In genomic region chr11:111870887-111871692, GRCh38 we compare ENCODE assay signal across 1 cellular context.
A peak's percentile ranks its signal among the peaks of the same experiment; 100 is the strongest.
TF ChIP-seq lines count a peak whose summit lies in the region.

TSS of gene ALG9 (minus strand) at chr11:111871581. CDS start at chr11:111871482, 99 bp downstream.

TF ChIP-seq in HepG2, 621 proteins besides CTCF, POLR2A, EP300 and RAD21 (continued from another document and continues in another):
- TF ChIP-seq ZHX2 (IDR thresholded peaks at IDR 0.05; ENCODE audit: low read depth) (no peak), ZHX2 (CRISPR knock-in tag; IDR thresholded peaks at IDR 0.05; ENCODE audit: borderline replicate concordance) (no peak), ZNF501 (CRISPR knock-in tag; IDR thresholded peaks at IDR 0.05) (peak; percentile 52; the same call in 1 of the 2 replicates), ZNF577 (CRISPR knock-in tag; IDR thresholded peaks at IDR 0.05; ENCODE audit: borderline replicate concordance, low read depth) (no peak), SOX13 (IDR thresholded peaks at IDR 0.05) (no peak), SOX13 (CRISPR knock-in tag; conservative IDR thresholded peaks at IDR 0.05 in 1 of 2, IDR thresholded peaks at IDR 0.05 in 1 of 2) (peak in 1 of 2 experiments; percentile 39; a peak in 1 of 4 replicates), ZNF619 (CRISPR knock-in tag; IDR thresholded peaks at IDR 0.05) (peak; percentile 95; the same call in 1 of the 2 replicates), ZBTB10 (CRISPR knock-in tag; IDR thresholded peaks at IDR 0.05; ENCODE audit: borderline replicate concordance) (no peak), EED (CRISPR knock-in tag; IDR thresholded peaks at IDR 0.05) (peak; percentile 67; the same call in 1 of the 2 replicates), SP2 (CRISPR knock-in tag; IDR thresholded peaks at IDR 0.05) (no peak), POLR2AphosphoS2 (IDR thresholded peaks at IDR 0.05; ENCODE audit: low read depth, low read length) (no peak), GATAD2A (CRISPR knock-in tag; IDR thresholded peaks at IDR 0.05) (no peak), MAFK (conservative IDR thresholded peaks at IDR 0.05 in 1 of 2, IDR thresholded peaks at IDR 0.05 in 1 of 2; ENCODE audit: low read length in 2 of 2) (no peak), GMEB1 (CRISPR knock-in tag; IDR thresholded peaks at IDR 0.05; ENCODE audit: borderline replicate concordance) (peak; percentile 78), ARID2 (CRISPR knock-in tag; IDR thresholded peaks at IDR 0.05; ENCODE audit: borderline replicate concordance) (0 out of 2 replicates have a peak, but pooled peaks have one; percentile 35), MLX (CRISPR knock-in tag; IDR thresholded peaks at IDR 0.05) (no peak), ZNF232 (CRISPR knock-in tag; IDR thresholded peaks at IDR 0.05; ENCODE audit: borderline replicate concordance) (peak; percentile 45; the same call in 1 of the 2 replicates), ZKSCAN8 (CRISPR knock-in tag; IDR thresholded peaks at IDR 0.05; ENCODE audit: borderline replicate concordance) (no peak), CAMTA2 (CRISPR knock-in tag; IDR thresholded peaks at IDR 0.05; ENCODE audit: borderline replicate concordance) (0 out of 2 replicates have a peak, but pooled peaks have one; percentile 22), ZNF737 (CRISPR knock-in tag; IDR thresholded peaks at IDR 0.05; ENCODE audit: borderline replicate concordance) (no peak), ZBTB25 (CRISPR knock-in tag; IDR thresholded peaks at IDR 0.05) (peak; percentile 63; the same call in 1 of the 2 replicates), CBFB (CRISPR knock-in tag; IDR thresholded peaks at IDR 0.05) (peak; percentile 58; the same call in 1 of the 2 replicates), ZBTB34 (CRISPR knock-in tag; IDR thresholded peaks at IDR 0.05) (peak; percentile 75; the same call in 1 of the 2 replicates), ZNF160 (CRISPR knock-in tag; IDR thresholded peaks at IDR 0.05) (no peak), TMF1 (CRISPR knock-in tag; IDR thresholded peaks at IDR 0.05; ENCODE audit: low read depth) (peak; percentile 80; the same call in 1 of the 2 replicates), MXD1 (CRISPR knock-in tag; IDR thresholded peaks at IDR 0.05) (no peak), TP53 (CRISPR knock-in tag; conservative IDR thresholded peaks at IDR 0.05) (no peak), HNF4A (CRISPR knock-in tag; IDR thresholded peaks at IDR 0.05) (0 out of 2 replicates have a peak, but pooled peaks have one; percentile 22), ZNF784 (CRISPR knock-in tag; IDR thresholded peaks at IDR 0.05; ENCODE audit: borderline replicate concordance) (no peak), ZNF883 (CRISPR knock-in tag; IDR thresholded peaks at IDR 0.05; ENCODE audit: not compliant biosample characterization) (peak; percentile 61), MED13 (CRISPR knock-in tag; IDR thresholded peaks at IDR 0.05) (no peak), KLF9 (CRISPR knock-in tag; IDR thresholded peaks at IDR 0.05; ENCODE audit: low read depth) (no peak), KAT2B (IDR thresholded peaks at IDR 0.05; ENCODE audit: borderline replicate concordance, low read depth, low read length) (no peak), ZNF362 (CRISPR knock-in tag; IDR thresholded peaks at IDR 0.05; ENCODE audit: borderline replicate concordance) (no peak; the same call in 1 of the 2 replicates)
